9 cellular contexts compared by ENCODE assay signal in genomic region chr11:18012314-18012905, GRCh38. TPM values are rescaled to one million over a fixed set of nuclear protein-coding genes. Genes with fewer than 3 reads are reported as not detected.
A peak's percentile ranks its signal among the peaks of the same experiment; 100 is the strongest.
DNase-seq lines count a peak whose midpoint lies in the region; ATAC-seq, FAIRE-seq and TF ChIP-seq lines count a peak whose summit lies in the region.
"Had no signal": no experiment of that assay in that cellular context is flagged by ENCODE, and none has a peak within 500 bp of the region (broad histone marks: within the 10 kb centered on the region; RNA-seq: fewer than 3 reads in every experiment).

No MANE protein-coding gene starts in this region.

- peak overlapping the region; percentile 85 for H3K4me2 ChIP-seq in keratinocyte (ENCODE audit: control insufficient read depth, extremely low read depth, insufficient read depth, low read depth, low read length)

- peak overlapping the region; percentile 77 for H3K9ac ChIP-seq in keratinocyte (ENCODE audit: control insufficient read depth, extremely low read depth, insufficient read depth, low read length)

- dilution Hi-C loops in keratinocyte (cut with MboI; ENCODE audit: extremely low pct_ligation_motif_present, low sequenced_read_pairs) = no loop called here

- 3 to 4% (median 3%) methylated on average over 26 to 39 of the region's 39 CpGs for WGBS in small intestine, 3 donors

- peaks cover 10% of the 10 kb centered on the region for H3K4me1 ChIP-seq in keratinocyte (ENCODE audit: control insufficient read depth, extremely low read depth, insufficient read depth, low read length)
- H3K4me1 ChIP-seq in small intestine (ENCODE audit: control insufficient read depth in 2 of 2, insufficient read depth in 1 of 2, low read depth in 1 of 2, low read length in 1 of 2) = no peaks in the 10 kb centered on the region

- peak; percentile 3 for ATAC-seq in HG02938 (IDR thresholded peaks at IDR 0.05; ENCODE audit: unreplicated experiment)

- H2AFZ ChIP-seq in keratinocyte (ENCODE audit: control insufficient read depth, low read length) = peak overlapping the region; percentile 72

- no peaks in the 10 kb centered on the region for H3K36me3 ChIP-seq in bronchial epithelial cell (ENCODE audit: control insufficient read depth, insufficient read depth, low read length)
- H3K36me3 ChIP-seq in keratinocyte (ENCODE audit: control insufficient read depth in 2 of 2, extremely low read depth in 1 of 2, insufficient read depth in 2 of 2, low read length in 2 of 2) = no peaks in the 10 kb centered on the region
- no peaks in the 10 kb centered on the region for H3K36me3 ChIP-seq in small intestine (ENCODE audit: control insufficient read depth in 2 of 2, insufficient read depth in 2 of 2, low read length in 2 of 2)

- H3K27ac ChIP-seq in keratinocyte (ENCODE audit: control insufficient read depth, insufficient read depth, low read length) = peak overlapping the region; percentile 30
- peak overlapping the region; percentile 50 to 94 for H3K27ac ChIP-seq in small intestine (ENCODE audit: low read depth in 1 of 2, low read length in 1 of 2)

- no peaks in the 10 kb centered on the region for H3K9me3 ChIP-seq in keratinocyte (ENCODE audit: control insufficient read depth, low read depth, low read length)
- H3K9me3 ChIP-seq in small intestine (ENCODE audit: control insufficient read depth, low read depth) = no peaks in the 10 kb centered on the region

- H4K20me1 ChIP-seq in keratinocyte (ENCODE audit: control insufficient read depth, extremely low read depth, insufficient read depth, low read length) = no peaks in the 10 kb centered on the region

- DNase-seq in NCI-H1417 (lab: John Stamatoyannopoulos, UW) = peak; percentile 22 to 80 (median 76)
- DNase-seq in NCI-H1417 treated with DMSO at 0.1 percent for 48 hours (lab: John Stamatoyannopoulos, UW) = no peak
- DNase-seq in RKO (ENCODE audit: low spot score) = peak; percentile 52
- peak; percentile 20 for DNase-seq in bronchial epithelial cell (ENCODE audit: low read depth)
- no peak for DNase-seq in keratinocyte (ENCODE audit: low read depth, low spot score)
- DNase-seq in small intestine = peak; percentile 34
- no peak for DNase-seq in mucosa of gallbladder (ENCODE audit: low spot score)

- no peaks in the 10 kb centered on the region for H3K9me1 ChIP-seq in keratinocyte (ENCODE audit: control insufficient read depth, extremely low read depth, insufficient read depth, low read length)

- peaks cover 11% of the 10 kb centered on the region for H3K79me2 ChIP-seq in keratinocyte (ENCODE audit: control insufficient read depth, insufficient read depth, low read length)

- TF ChIP-seq CTCF in bronchial epithelial cell (IDR thresholded peaks at IDR 0.05; ENCODE audit: insufficient read depth, low read length, severe bottlenecking) (no peak), keratinocyte (optimal IDR thresholded peaks at IDR 0.05 in 1 of 3, IDR thresholded peaks at IDR 0.05 in 1 of 3, conservative IDR thresholded peaks at IDR 0.05 in 1 of 3; ENCODE audit: extremely low read depth in 1 of 3, insufficient read depth in 2 of 3, low read length in 3 of 3) (no peak)

- FAIRE-seq in bronchial epithelial cell (lab: Jason Lieb, UNC) (no peak), keratinocyte (lab: Jason Lieb, UNC) (no peak), small intestine (lab: Jason Lieb, UNC) (no peak)
- FAIRE-seq: colon had no signal

- H3K4me3 ChIP-seq in bronchial epithelial cell (ENCODE audit: low read depth, low read length) (peak overlapping the region; percentile 84), keratinocyte (ENCODE audit: control insufficient read depth in 2 of 3, extremely low read depth in 1 of 3, insufficient read depth in 2 of 3, low read depth in 1 of 3, low read length in 3 of 3) (peak overlapping the region; percentile 83 to 91 (median 87)), small intestine (ENCODE audit: low read depth in 1 of 2, low read length in 2 of 2) (peak overlapping the region; percentile 72)

- no peaks in the 10 kb centered on the region for H3K27me3 ChIP-seq in bronchial epithelial cell (ENCODE audit: control insufficient read depth, insufficient read depth, low read length)
- H3K27me3 ChIP-seq in keratinocyte (ENCODE audit: control insufficient read depth, extremely low read depth, insufficient read depth, low read length) = peaks cover 3% of the 10 kb centered on the region
- H3K27me3 ChIP-seq in small intestine (ENCODE audit: control insufficient read depth in 2 of 2, insufficient read depth in 2 of 2, low read length in 2 of 2) = no peaks in the 10 kb centered on the region

RNA-seq across cellular contexts. Expression of gene SERGEF, which starts 0.4 kb away (rescaled TPM):
- 29.2 and 31.1 TPM in 2 replicates for total RNA-seq in bronchial epithelial cell
- 11.8 to 20.6 TPM (median 15.6 TPM) in 3 replicates for polyA plus RNA-seq in keratinocyte
- polyA plus RNA-seq in keratinocyte (2011; ENCODE audit: low read depth) = 21.0 TPM
- polyA plus RNA-seq in keratinocyte (2011; cell fraction: cytosol; rRNA removed) = 16.8 and 19.6 TPM in 2 replicates
- polyA plus RNA-seq in keratinocyte (2011; cell fraction: nucleus; rRNA removed) = 10.1 and 14.0 TPM in 2 replicates
- 20.6 and 23.0 TPM in 2 replicates for polyA plus RNA-seq in keratinocyte (2012; ENCODE audit: low replicate concordance)
- 12.9 to 24.8 TPM (median 18.8 TPM) in 3 replicates for polyA minus RNA-seq in keratinocyte
- 19.4 TPM for polyA minus RNA-seq in keratinocyte (2011; cell fraction: cytosol; rRNA and poly(A)+ RNA removed)
- 4.4 and 13.4 TPM in 2 replicates for polyA minus RNA-seq in keratinocyte (2011; cell fraction: nucleus; rRNA and poly(A)+ RNA removed)
- 10 to 100 TPM; 19.2 to 31.1 (median 29.1) TPM for polyA plus RNA-seq in small intestine
- 39.7 TPM for total RNA-seq in mucosa of gallbladder

RNA-seq across cellular contexts. Expression of gene TPH1, which starts 33.7 kb away (rescaled TPM):
- total RNA-seq in bronchial epithelial cell (under 0.01 and 0.26 TPM in 2 replicates), mucosa of gallbladder (0.14 TPM)
- polyA plus RNA-seq in keratinocyte (0.09 to 0.23 TPM (median 0.22 TPM) in 3 replicates), small intestine (1 to 10 TPM; 1.3 to 3.0 (median 2.0) TPM)
- 0.70 TPM for polyA plus RNA-seq in keratinocyte (2011; ENCODE audit: low read depth)
- 0.04 and 0.06 TPM in 2 replicates for polyA plus RNA-seq in keratinocyte (2011; cell fraction: cytosol; rRNA removed)
- 1.3 TPM in 2 replicates for polyA plus RNA-seq in keratinocyte (2011; cell fraction: nucleus; rRNA removed)
- 0.05 and 0.08 TPM in 2 replicates for polyA plus RNA-seq in keratinocyte (2012; ENCODE audit: low replicate concordance)
- polyA minus RNA-seq in keratinocyte = 0.10 to 0.16 TPM in 2 of 3 replicates, not detected in the other
- not detected for polyA minus RNA-seq in keratinocyte (2011; cell fraction: cytosol; rRNA and poly(A)+ RNA removed)
- polyA minus RNA-seq in keratinocyte (2011; cell fraction: nucleus; rRNA and poly(A)+ RNA removed) = 0.32 and 0.54 TPM in 2 replicates

Comparison
In these comparisons a context has a peak if more than half of its experiments do, and no peak if none do; other contexts are left out.
1. DNase-seq: peak in NCI-H1417 (3 of 3), RKO (single experiment), bronchial epithelial cell (single experiment) and small intestine (single experiment); none in NCI-H1417 treated with DMSO at 0.1 percent for 48 hours (single experiment), keratinocyte (single experiment) and mucosa of gallbladder (single experiment).
2. Peak in every context shown above with its lines, with median percentiles within 50 percentile points of each other: H3K4me3 ChIP-seq.